In the genomic region with DNA sequence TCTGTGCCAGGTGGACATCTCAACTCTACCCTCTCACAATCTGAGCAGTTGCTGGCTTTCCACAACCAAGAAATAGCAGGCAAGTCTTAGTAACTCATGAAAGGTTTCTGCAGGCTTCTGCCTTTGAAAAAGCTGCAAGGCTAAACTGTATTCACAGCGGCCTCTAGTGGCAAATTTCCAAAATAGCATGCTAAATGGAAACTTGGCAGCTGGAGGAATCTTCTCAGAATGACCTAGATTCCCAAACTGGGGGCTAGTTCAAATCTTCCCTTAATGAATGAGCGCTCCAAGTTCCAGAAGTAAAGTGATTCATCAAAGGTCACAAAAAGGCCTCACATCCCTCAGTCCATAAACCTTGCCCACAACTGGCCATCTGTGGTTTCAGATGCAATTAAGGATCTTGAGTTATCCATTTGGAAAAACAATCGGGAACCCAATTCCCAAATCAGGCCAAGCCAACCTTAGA, we compare ENCODE assay signal across 8 cellular contexts. TPM values are rescaled to one million over a fixed set of nuclear protein-coding genes. Genes with fewer than 3 reads are reported as not detected.
DNase-seq lines count a peak whose midpoint lies in the region; ATAC-seq and TF ChIP-seq lines count a peak whose summit lies in the region.

No MANE protein-coding gene starts in this region.

- H3K4me3 ChIP-seq in BJ (ENCODE audit: low read depth, low read length): no peak overlapping the region

- H3K36me3 ChIP-seq in BJ (ENCODE audit: control insufficient read depth, insufficient read depth, low read length): peaks cover 1% of the 10 kb centered on the region; the same call in 1 of the 2 replicates

- no peak for ATAC-seq in foreskin keratinocyte
- ATAC-seq in HG02938 (IDR thresholded peaks at IDR 0.05; ENCODE audit: unreplicated experiment): no peak
- ATAC-seq in GM18870 (IDR thresholded peaks at IDR 0.05; ENCODE audit: unreplicated experiment): no peak

- peaks cover 18% of the 10 kb centered on the region for H3K4me1 ChIP-seq in foreskin keratinocyte

- CTCF ChIA-PET in BJ (lab: Yijun Ruan, JAX): interaction anchor here (0.8 to 7.9 kb wide), 24 partner anchors 8 to 168 kb away, joined by 3 to 194 read pairs (median 5); a partner anchor contains a TSS

- H3K27me3 ChIP-seq in BJ (ENCODE audit: control insufficient read depth, insufficient read depth, low read length): no peaks in the 10 kb centered on the region
- no peaks in the 10 kb centered on the region for H3K27me3 ChIP-seq in foreskin keratinocyte

- no peak overlapping the region for H3K27ac ChIP-seq in foreskin keratinocyte

- DNase-seq in BJ (ENCODE audit: low read depth) (peak; percentile 58), NCI-H2171 treated with DMSO at 0.1 percent for 48 hours (lab: John Stamatoyannopoulos, UW) (peak; percentile 69), foreskin keratinocyte (peak; percentile 18 to 45), nucleus accumbens (lab: John Stamatoyannopoulos, UW) (peak in 36 of 56 donors; percentile 6 to 80 (median 40))
- peak; percentile 43 for DNase-seq in activated CD4-positive, alpha-beta T cell treated with anti-CD3 and anti-CD28 coated beads for 48 hours

- peak; percentile 73 for TF ChIP-seq CTCF in BJ (IDR thresholded peaks at IDR 0.05; ENCODE audit: insufficient read depth, low read depth, low read length)
- TF ChIP-seq CTCF in GM12874 (IDR thresholded peaks at IDR 0.05; ENCODE audit: insufficient read depth, low read depth, low read length): peak; percentile 65
- TF ChIP-seq CTCF in foreskin keratinocyte (conservative IDR thresholded peaks at IDR 0.05): peak; percentile 90

- POLR2A ChIA-PET in BJ (lab: Charles Lee): interaction anchor here (0.5 to 0.6 kb wide), 2 partner anchors 24 to 63 kb away, joined by 3 to 17 read pairs; no protein-coding TSS in a partner anchor

RNA-seq across cellular contexts. Expression of a gene that starts 11.9 kb away (rescaled TPM):
- polyA plus RNA-seq in BJ (2011; rRNA removed) (0.09 and 0.10 TPM in 2 replicates), foreskin keratinocyte (0.08 TPM in 1 of 2 replicates, not detected in the other)
- polyA minus RNA-seq in BJ (2011; rRNA and poly(A)+ RNA removed): 1.2 TPM in 1 of 2 replicates, not detected in the other
- 0.07 TPM in 1 of 2 replicates, not detected in the other for total RNA-seq in foreskin keratinocyte

RNA-seq across cellular contexts. Expression of a gene that starts 23.4 kb away (rescaled TPM):
- polyA plus RNA-seq in BJ (2011; rRNA removed): 23.4 and 34.8 TPM in 2 replicates
- 13.8 and 20.7 TPM in 2 replicates for polyA minus RNA-seq in BJ (2011; rRNA and poly(A)+ RNA removed)
- 61.6 and 65.7 TPM in 2 replicates for total RNA-seq in foreskin keratinocyte
- polyA plus RNA-seq in foreskin keratinocyte: 53.3 and 54.0 TPM in 2 replicates

RNA-seq across cellular contexts. Expression of a gene that starts 34.6 kb away (rescaled TPM):
- polyA plus RNA-seq in BJ (2011; rRNA removed): 66.0 and 71.4 TPM in 2 replicates
- 22.5 and 23.2 TPM in 2 replicates for polyA minus RNA-seq in BJ (2011; rRNA and poly(A)+ RNA removed)
- 31.8 and 32.7 TPM in 2 replicates for total RNA-seq in foreskin keratinocyte
- polyA plus RNA-seq in foreskin keratinocyte: 15.7 and 16.9 TPM in 2 replicates
